In the genomic region with DNA sequence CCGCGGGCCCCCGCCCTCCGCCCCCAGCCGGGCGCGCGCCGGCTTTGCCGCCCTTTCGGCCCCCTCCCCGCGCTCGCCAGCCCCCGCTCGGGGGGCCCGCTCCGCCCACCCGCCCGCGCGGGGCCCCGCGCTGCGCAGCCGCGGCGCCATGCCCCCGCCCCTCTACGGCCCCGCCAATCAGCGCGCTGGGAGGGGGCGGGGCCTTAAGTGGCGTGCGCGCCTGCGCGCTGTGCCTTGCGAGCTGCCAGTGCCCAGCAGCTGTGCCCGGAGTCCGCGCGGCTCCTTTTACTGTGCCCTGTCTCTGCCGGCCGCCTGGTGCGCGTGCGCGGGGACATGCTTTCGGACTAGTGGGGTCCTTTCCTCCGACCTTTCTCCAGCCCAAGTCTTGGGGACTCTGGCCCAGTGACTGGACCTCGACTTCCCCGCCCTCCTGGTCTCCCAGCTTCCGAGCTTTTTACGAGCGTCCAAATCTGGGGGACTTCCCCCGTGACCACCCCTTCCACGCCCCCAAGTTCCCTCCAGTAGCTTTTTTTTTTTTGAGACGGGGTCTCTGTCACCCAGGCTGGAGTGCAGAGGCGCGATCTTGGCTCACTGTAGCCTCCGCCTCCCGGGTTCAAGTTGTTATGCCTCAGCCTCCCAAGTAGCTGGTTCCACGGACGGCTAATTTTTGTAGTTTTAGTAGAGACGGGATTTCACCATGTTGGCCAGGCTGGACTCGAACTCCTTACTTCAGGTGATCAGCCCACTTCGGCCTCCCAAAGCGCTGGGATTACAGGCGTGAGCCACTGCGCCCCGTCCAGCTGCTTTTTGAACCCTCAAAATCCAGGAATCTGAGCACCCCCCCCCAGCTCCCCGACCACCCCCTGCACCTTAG, we compare ENCODE assay signal across 8 cellular contexts. TPM values are rescaled to one million over a fixed set of nuclear protein-coding genes. Genes with fewer than 3 reads are reported as not detected.
DNase-seq lines count a peak whose midpoint lies in the region; ATAC-seq and TF ChIP-seq lines count a peak whose summit lies in the region.

A gene with protein sequence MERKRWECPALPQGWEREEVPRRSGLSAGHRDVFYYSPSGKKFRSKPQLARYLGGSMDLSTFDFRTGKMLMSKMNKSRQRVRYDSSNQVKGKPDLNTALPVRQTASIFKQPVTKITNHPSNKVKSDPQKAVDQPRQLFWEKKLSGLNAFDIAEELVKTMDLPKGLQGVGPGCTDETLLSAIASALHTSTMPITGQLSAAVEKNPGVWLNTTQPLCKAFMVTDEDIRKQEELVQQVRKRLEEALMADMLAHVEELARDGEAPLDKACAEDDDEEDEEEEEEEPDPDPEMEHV (minus strand): TSS at position 111 of the 874 bp plus-strand sequence. CDS start 234 bp downstream, outside the sequence.

- peak within 1 kb of the TSS; percentile 96 for H3K56ac ChIP-seq in IMR-90 (ENCODE audit: extremely low read depth, insufficient read depth, low read length)

- in situ Hi-C loops in IMR-90 (cut with MboI; ENCODE audit: low sequenced_read_pairs): no loop called here

- TF ChIP-seq CTCF in IMR-90 (conservative IDR thresholded peaks at IDR 0.05; ENCODE audit: low read depth, low read length): no peak

- peak within 1 kb of the TSS; percentile 98 for H3K14ac ChIP-seq in IMR-90 (replicated peaks; ENCODE audit: low read depth, low read length)

- dilution Hi-C loops in IMR-90 (cut with HindIII; ENCODE audit: low sequenced_read_pairs, unreplicated experiment): no loop called here

- H3K27ac ChIP-seq in IMR-90 (ENCODE audit: insufficient read depth, low read length): peak within 1 kb of the TSS; percentile 90

- H3K4me1 ChIP-seq in IMR-90 (ENCODE audit: control insufficient read depth, insufficient read depth, low read length) (peaks cover 11% of the 10 kb centered on the region), mucosa of stomach (ENCODE audit: control insufficient read depth, insufficient read depth, low read length) (peaks cover 17% of the 10 kb centered on the region)

- H2AK5ac ChIP-seq in IMR-90 (ENCODE audit: low read depth, low read length): peak within 1 kb of the TSS; percentile 96

- peaks cover 29% of the 10 kb centered on the region for H4K20me1 ChIP-seq in IMR-90 (ENCODE audit: insufficient read depth, low read length)

- POLR2A ChIA-PET in IMR-90 (lab: Charles Lee; ENCODE audit: unreplicated experiment): interaction anchor here (0.6 kb wide), 1 partner anchor 9 kb away, joined by 3 read pairs; no protein-coding TSS in a partner anchor

- peaks cover 16% of the 10 kb centered on the region for H3K36me3 ChIP-seq in IMR-90 (ENCODE audit: control insufficient read depth, insufficient read depth, low read length)
- peaks cover 6% of the 10 kb centered on the region for H3K36me3 ChIP-seq in mucosa of stomach (ENCODE audit: control insufficient read depth, insufficient read depth, low read length)

- WGBS in IMR-90 (ENCODE audit: extremely low coverage in 2 of 2, insufficient read length in 1 of 2), 2 experiments: 9% methylated on average over 40 of the region's 74 CpGs; no CpG with 5 or more reads in 1 of the 2 experiments

- TF ChIP-seq RAD21 in IMR-90 (IDR thresholded peaks at IDR 0.05; ENCODE audit: low read length): no peak

- H4K8ac ChIP-seq in IMR-90 (ENCODE audit: low read depth in 2 of 2, low read length in 2 of 2): peak within 1 kb of the TSS; percentile 97 to 100

- CTCF ChIA-PET in IMR-90 (lab: Yijun Ruan, JAX): interaction anchor here (1.1 kb wide), 1 partner anchor 47 kb away, joined by 3 read pairs; no protein-coding TSS in a partner anchor

- H3K9ac ChIP-seq in IMR-90 (ENCODE audit: low read depth, low read length) (peak within 1 kb of the TSS; percentile 95), mucosa of stomach (ENCODE audit: low read length) (peak within 1 kb of the TSS; percentile 88)

- H3K4me3 ChIP-seq in IMR-90 (ENCODE audit: insufficient read depth, low read depth, low read length) (peak within 1 kb of the TSS; percentile 61), mucosa of stomach (ENCODE audit: low read length) (peak within 1 kb of the TSS; percentile 63)

- peak within 1 kb of the TSS; percentile 93 for H3K4me2 ChIP-seq in IMR-90 (ENCODE audit: low read depth, low read length)

- H3K9me1 ChIP-seq in IMR-90 (ENCODE audit: insufficient read depth, low read length): peaks cover 10% of the 10 kb centered on the region; the same call in 1 of the 2 replicates

- H2AFZ ChIP-seq in IMR-90 (replicated peaks; ENCODE audit: low read length, poor library complexity): peak within 1 kb of the TSS; percentile 92

- no peak within 1 kb of the TSS for H2BK15ac ChIP-seq in IMR-90 (ENCODE audit: low read depth, low read length)

- ATAC-seq in GM21526 (IDR thresholded peaks at IDR 0.05; ENCODE audit: low FRiP score, unreplicated experiment) (peak; percentile 60), IMR-90 (ENCODE audit: low read depth) (peak; percentile 89)

- intact Hi-C loops in IMR-90 (cut with micrococcal nuclease): no loop called here

- H3K27me3 ChIP-seq in IMR-90 (ENCODE audit: control insufficient read depth, insufficient read depth, low read length) (no peaks in the 10 kb centered on the region), mucosa of stomach (ENCODE audit: control insufficient read depth, insufficient read depth, low read length) (no peaks in the 10 kb centered on the region)

- H2BK20ac ChIP-seq in IMR-90 (ENCODE audit: low read depth, low read length): no peak within 1 kb of the TSS

- H2BK5ac ChIP-seq in IMR-90 (ENCODE audit: low read depth, low read length, poor library complexity, severe bottlenecking): peak within 1 kb of the TSS; percentile 95

- peaks cover 8 to 56% of the 10 kb centered on the region in 2 experiments for H3K79me1 ChIP-seq in IMR-90 (ENCODE audit: low read depth in 1 of 2, low read length in 2 of 2)

- H3K4ac ChIP-seq in IMR-90 (ENCODE audit: low read depth, low read length): peak within 1 kb of the TSS; percentile 97

- peak within 1 kb of the TSS; percentile 91 for H4K91ac ChIP-seq in IMR-90 (ENCODE audit: insufficient read depth, low read depth, low read length)

- H4K5ac ChIP-seq in IMR-90 (ENCODE audit: low read depth, low read length): peak within 1 kb of the TSS; percentile 58

- TF ChIP-seq POLR2A in IMR-90 (IDR thresholded peaks at IDR 0.05; ENCODE audit: low read depth, low read length): no peak
- TF ChIP-seq POLR2A in erythroblast (IDR thresholded peaks at IDR 0.05; ENCODE audit: low read length): peak; percentile 67

- BruUV-seq in IMR-90 (replicated peaks; lab: Mats Ljungman, UMichigan): no TSS peak

- H3K23ac ChIP-seq in IMR-90 (ENCODE audit: low read depth, low read length): peak within 1 kb of the TSS; percentile 89

- peak within 1 kb of the TSS; percentile 100 for H2AK9ac ChIP-seq in IMR-90 (replicated peaks; ENCODE audit: low read depth, low read length, poor library complexity)

- H2BK120ac ChIP-seq in IMR-90 (ENCODE audit: low read depth, low read length): peak within 1 kb of the TSS; percentile 16; the same call in 1 of the 2 replicates

- DNase-seq in D341Med (ENCODE audit: low spot score) (peak; percentile 100), IMR-90 (peak; percentile 93), OCI-M2 (lab: John Stamatoyannopoulos, UW; ENCODE audit: unreplicated experiment) (peak; percentile 44), activated T-cell treated with anti-CD3 and anti-CD28 coated beads for 48 hours (ENCODE audit: low read depth) (peak; percentile 88), erythroblast (lab: John Stamatoyannopoulos, UW) (peak; percentile 95 to 97)
- DNase-seq in stimulated activated CD8-positive, alpha-beta memory T cell treated with anti-CD3 and anti-CD28 coated beads, Interleukin-4, amount 100 ng/mL, for 48 hours: peak; percentile 88

- H3K18ac ChIP-seq in IMR-90 (ENCODE audit: low read depth, low read length): no peak within 1 kb of the TSS; the same call in 1 of the 2 replicates

- H3K9me3 ChIP-seq in IMR-90 (ENCODE audit: control insufficient read depth, insufficient read depth, low read length) (no peaks in the 10 kb centered on the region), mucosa of stomach (ENCODE audit: control insufficient read depth, low read length) (no peaks in the 10 kb centered on the region)

TF ChIP-seq in IMR-90, 13 proteins besides CTCF, POLR2A, EP300 and RAD21:
- TF ChIP-seq, protein P1, sequence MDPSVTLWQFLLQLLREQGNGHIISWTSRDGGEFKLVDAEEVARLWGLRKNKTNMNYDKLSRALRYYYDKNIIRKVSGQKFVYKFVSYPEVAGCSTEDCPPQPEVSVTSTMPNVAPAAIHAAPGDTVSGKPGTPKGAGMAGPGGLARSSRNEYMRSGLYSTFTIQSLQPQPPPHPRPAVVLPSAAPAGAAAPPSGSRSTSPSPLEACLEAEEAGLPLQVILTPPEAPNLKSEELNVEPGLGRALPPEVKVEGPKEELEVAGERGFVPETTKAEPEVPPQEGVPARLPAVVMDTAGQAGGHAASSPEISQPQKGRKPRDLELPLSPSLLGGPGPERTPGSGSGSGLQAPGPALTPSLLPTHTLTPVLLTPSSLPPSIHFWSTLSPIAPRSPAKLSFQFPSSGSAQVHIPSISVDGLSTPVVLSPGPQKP (IDR thresholded peaks at IDR 0.05; ENCODE audit: borderline replicate concordance, low read depth, low read length): no peak
- TF ChIP-seq CHD1 (IDR thresholded peaks at IDR 0.05; ENCODE audit: low read depth, low read length) (no peak), RFX5 (IDR thresholded peaks at IDR 0.05; ENCODE audit: low read depth, low read length) (no peak), CEBPB (IDR thresholded peaks at IDR 0.05; ENCODE audit: low read depth, low read length) (no peak), SMC3 (IDR thresholded peaks at IDR 0.05; ENCODE audit: low read depth, low read length) (no peak), MAZ (IDR thresholded peaks at IDR 0.05; ENCODE audit: borderline replicate concordance, low read depth, low read length) (peak; percentile 85), FOS (IDR thresholded peaks at IDR 0.05; ENCODE audit: low read depth, low read length) (no peak), MXI1 (IDR thresholded peaks at IDR 0.05; ENCODE audit: borderline replicate concordance, low read depth, low read length) (peak; percentile 50; the same call in 1 of the 2 replicates), RCOR1 (IDR thresholded peaks at IDR 0.05; ENCODE audit: insufficient replicate concordance, low read length) (no peak)

RNA-seq across cellular contexts. Expression of the gene that starts here (rescaled TPM):
- total RNA-seq in IMR-90 (2012; rRNA removed): 42.5 and 47.5 TPM in 2 replicates
- 66.3 and 79.9 TPM in 2 replicates for polyA plus RNA-seq in IMR-90 (2012; rRNA removed)
- 48.0 and 72.2 TPM in 2 replicates for polyA plus RNA-seq in IMR-90 (2012; cell fraction: cytosol; rRNA removed)
- polyA plus RNA-seq in IMR-90 (2012; cell fraction: nucleus; rRNA removed; ENCODE audit: low replicate concordance): 121 and 247 TPM in 2 replicates

Comparison
In these comparisons a context has a peak if more than half of its experiments do, and no peak if none do; other contexts are left out.
1. Peak in every context shown above with its lines: DNase-seq, ATAC-seq, H3K4me3 ChIP-seq and H3K27ac ChIP-seq.
2. DNase-seq: peak in every context shown above with its lines; median percentile 100 in D341Med; 96 in erythroblast; 93 in IMR-90; 88 in activated T-cell treated with anti-CD3 and anti-CD28 coated beads for 48 hours; 88 in stimulated activated CD8-positive, alpha-beta memory T cell treated with anti-CD3 and anti-CD28 coated beads, Interleukin-4, amount 100 ng/mL, for 48 hours; 44 in OCI-M2.